21 cellular contexts compared by ENCODE assay signal in genomic region chr22:39818050-39818449, GRCh38.
DNase-seq lines count a peak whose midpoint lies in the region; ATAC-seq, FAIRE-seq and TF ChIP-seq lines count a peak whose summit lies in the region.
"Had no signal": no experiment of that assay in that cellular context is flagged by ENCODE, and none has a peak within 500 bp of the region (broad histone marks: within the 10 kb centered on the region; RNA-seq: fewer than 3 reads in every experiment).

No MANE protein-coding gene starts in this region.

- intact Hi-C loops in K562 (cut with micrococcal nuclease), result no loop called here

- CTCF ChIA-PET in K562 (lab: Yijun Ruan, JAX; ENCODE audit: low intra/inter-chr PET ratio), result no interaction called here

- TF ChIP-seq RAD21 in K562 (CRISPR knock-in tag; conservative IDR thresholded peaks at IDR 0.05 in 1 of 2, IDR thresholded peaks at IDR 0.05 in 1 of 2), result 0 out of 4 replicates have a peak, but pooled peaks of 1 of the 2 experiments have one; percentile 19

- H3K4me2 ChIP-seq in K562 (ENCODE audit: insufficient read depth, low read length), result peak overlapping the region; percentile 54

- POLR2A ChIA-PET in K562 (lab: Yijun Ruan, JAX), result no interaction called here

- H3K27ac ChIP-seq in K562 (ENCODE audit: extremely low read depth, low read depth, low read length), result peak overlapping the region; percentile 76
- H3K27ac ChIP-seq: adrenal gland, C4-2B, HL-60, SJCRH30, thoracic aorta had no signal

- 1% methylated on average over 5 of the region's 5 CpGs for WGBS in K562 (ENCODE audit: insufficient coverage, low coverage, missing lambda C conversion rate)

- no peaks in the 10 kb centered on the region for H3K9me1 ChIP-seq in K562 (ENCODE audit: control insufficient read depth, insufficient read depth, low read length)

- in situ Hi-C loops in K562 (cut with MboI), result no loop called here

- peak overlapping the region; percentile 93 for H2AFZ ChIP-seq in K562 (ENCODE audit: low read depth, low read length)

- TF ChIP-seq POLR2A in K562 (conservative IDR thresholded peaks at IDR 0.05), result no peak

- TF ChIP-seq EP300 in K562 (IDR thresholded peaks at IDR 0.05; ENCODE audit: low read length), result peak; percentile 38; the same call in 1 of the 2 replicates

- H3K36me3 ChIP-seq in K562 (ENCODE audit: control insufficient read depth, insufficient read depth, low read length), result no peaks in the 10 kb centered on the region
- H3K36me3 ChIP-seq: adrenal gland, SJCRH30, thoracic aorta had no signal

- H4K20me1 ChIP-seq in K562 (replicated peaks; ENCODE audit: control insufficient read depth, insufficient read depth, low read length), result no peaks in the 10 kb centered on the region

- DNase-seq in AG10803 (ENCODE audit: low read depth) (peak; percentile 66), LHCN-M2 (ENCODE audit: low read depth) (peak; percentile 26), K562 (ENCODE audit: extremely low read depth in 1 of 4, low spot score in 3 of 4) (peak in 3 of 4 experiments; percentile 17 to 72 (median 32)), kidney tubule cell (ENCODE audit: low spot score) (peak; percentile 46)
- DNase-seq in activated CD4-positive, CD25-positive, alpha-beta regulatory T cell treated with anti-CD3 and anti-CD28 coated beads, Interleukin-2, amount 50 U/mL, for 72 hours, result no peak
- DNase-seq: adrenal gland, cerebellar nuclear complex, GOT3, KBM-7, kidney glomerular epithelial cell, NCI-H1105, NCI-H69, SJCRH30, T-helper 9 cell had no signal

- no peaks in the 10 kb centered on the region for H3K27me3 ChIP-seq in K562 (ENCODE audit: control insufficient read depth in 2 of 2, insufficient read depth in 2 of 2, low read length in 2 of 2)
- H3K27me3 ChIP-seq: adrenal gland, SJCRH30 had no signal

- H3K9me3 ChIP-seq in K562 (replicated peaks; ENCODE audit: control insufficient read depth, insufficient read depth, low read depth, low read length), result no peaks in the 10 kb centered on the region
- H3K9me3 ChIP-seq: adrenal gland, SJCRH30, thoracic aorta had no signal

- peak overlapping the region; percentile 4 to 40; a peak in 2 of 4 replicates for H3K9ac ChIP-seq in K562 (ENCODE audit: insufficient read depth in 1 of 2, low read depth in 2 of 2, low read length in 2 of 2)

- peak; percentile 86 for FAIRE-seq in K562 (lab: Jason Lieb, UNC)
- FAIRE-seq: A204.1 had no signal

- no peak for TF ChIP-seq CTCF in AG10803 (conservative IDR thresholded peaks at IDR 0.05; ENCODE audit: low read length)
- no peak for TF ChIP-seq CTCF in K562 (IDR thresholded peaks at IDR 0.05 in 2 of 3, conservative IDR thresholded peaks at IDR 0.05 in 1 of 3; ENCODE audit: insufficient read depth in 2 of 3, low read depth in 1 of 3, low read length in 3 of 3)

- ATAC-seq in K562 (peak; percentile 82), GM19397 (IDR thresholded peaks at IDR 0.05; ENCODE audit: unreplicated experiment) (no peak), GM21423 (IDR thresholded peaks at IDR 0.05; ENCODE audit: unreplicated experiment) (no peak), GM21515 (IDR thresholded peaks at IDR 0.05; ENCODE audit: unreplicated experiment) (no peak)

- no peaks in the 10 kb centered on the region for H3K79me2 ChIP-seq in K562 (ENCODE audit: control insufficient read depth, insufficient read depth, low read length)

- H3K4me1 ChIP-seq in K562 (replicated peaks in 1 of 2; ENCODE audit: control insufficient read depth in 2 of 2, insufficient read depth in 2 of 2, low read length in 2 of 2), result peaks cover 0 to 21% of the 10 kb centered on the region in 2 experiments; a peak in 2 of 5 replicates
- H3K4me1 ChIP-seq: SJCRH30 had no signal

- no peak overlapping the region for H3K4me3 ChIP-seq in AG10803 (ENCODE audit: low read length)
- H3K4me3 ChIP-seq in K562, result no peak overlapping the region
- H3K4me3 ChIP-seq: adrenal gland, SJCRH30, thoracic aorta had no signal

- BruUV-seq in K562 (replicated peaks; lab: Mats Ljungman, UMichigan), result no TSS peak

TF ChIP-seq in K562, 482 proteins besides CTCF, POLR2A, EP300 and RAD21 (continues in another document):
- TF ChIP-seq SNIP1 (IDR thresholded peaks at IDR 0.05; ENCODE audit: low read depth) (no peak), ATF4 (CRISPR knock-in tag; IDR thresholded peaks at IDR 0.05) (no peak), ESRRB (CRISPR knock-in tag; IDR thresholded peaks at IDR 0.05; ENCODE audit: borderline replicate concordance) (no peak), STAG1 (CRISPR knock-in tag; IDR thresholded peaks at IDR 0.05; ENCODE audit: borderline replicate concordance) (no peak), MAFK (IDR thresholded peaks at IDR 0.05; ENCODE audit: low read length) (peak; percentile 28; the same call in 1 of the 2 replicates), RCOR1 (IDR thresholded peaks at IDR 0.05; ENCODE audit: borderline replicate concordance in 1 of 2, low read depth in 2 of 2, low read length in 2 of 2) (peak in 1 of 2 experiments; percentile 25; a peak in 1 of 4 replicates), EP400 (IDR thresholded peaks at IDR 0.05) (0 out of 2 replicates have a peak, but pooled peaks have one; percentile 10), ILF3 (IDR thresholded peaks at IDR 0.05; ENCODE audit: borderline replicate concordance) (no peak), ETV6 (IDR thresholded peaks at IDR 0.05; ENCODE audit: borderline replicate concordance in 1 of 2, low read depth in 2 of 2, low read length in 1 of 2) (no peak), ETV6 (CRISPR knock-in tag; IDR thresholded peaks at IDR 0.05; ENCODE audit: borderline replicate concordance) (no peak), ELK3 (CRISPR knock-in tag; IDR thresholded peaks at IDR 0.05) (no peak), BRD4 (IDR thresholded peaks at IDR 0.05) (no peak), GABPB2 (CRISPR knock-in tag; conservative IDR thresholded peaks at IDR 0.05) (no peak), ZBTB34 (CRISPR knock-in tag; IDR thresholded peaks at IDR 0.05) (no peak), BACH1 (tag; IDR thresholded peaks at IDR 0.05) (no peak), ETV5 (CRISPR knock-in tag; IDR thresholded peaks at IDR 0.05; ENCODE audit: low read depth) (no peak), FOSL1 (tag; conservative IDR thresholded peaks at IDR 0.05) (peak; percentile 57; the same call in 1 of the 2 replicates), POLR2B (IDR thresholded peaks at IDR 0.05; ENCODE audit: low read depth, partially characterized antibody) (no peak), RBBP5 (IDR thresholded peaks at IDR 0.05; ENCODE audit: borderline replicate concordance, insufficient read depth, low read length, poor library complexity, severe bottlenecking) (no peak), CTBP1 (IDR thresholded peaks at IDR 0.05; ENCODE audit: borderline replicate concordance) (peak; percentile 65; the same call in 1 of the 2 replicates), C11orf30 (IDR thresholded peaks at IDR 0.05; ENCODE audit: low read depth) (peak; percentile 68), ZNF316 (IDR thresholded peaks at IDR 0.05) (peak; percentile 58), BDP1 (IDR thresholded peaks at IDR 0.05; ENCODE audit: insufficient read depth, insufficient read length) (no peak), ZNF395 (CRISPR knock-in tag; IDR thresholded peaks at IDR 0.05) (no peak), JUND (IDR thresholded peaks at IDR 0.05; ENCODE audit: borderline replicate concordance, low read depth, low read length) (peak; percentile 39; the same call in 1 of the 2 replicates), JUND (tag; IDR thresholded peaks at IDR 0.05; ENCODE audit: borderline replicate concordance, low read depth, low read length) (peak; percentile 47; the same call in 1 of the 3 replicates), SMARCE1 (IDR thresholded peaks at IDR 0.05) (peak; percentile 23; the same call in 1 of the 2 replicates), IFI16 (CRISPR knock-in tag; IDR thresholded peaks at IDR 0.05) (no peak)
